In genomic region chr16:27404163-27404823, GRCh38 we compare ENCODE assay signal across 1 cellular context.
TF ChIP-seq lines count a peak whose summit lies in the region.

No MANE protein-coding gene starts in this region.

TF ChIP-seq in GM12878, 131 proteins besides CTCF, POLR2A, EP300 and RAD21 (continued from another document and continues in another):
- no peak for TF ChIP-seq PRDM15 (CRISPR knock-in tag; IDR thresholded peaks at IDR 0.05)
- TF ChIP-seq PBX3 (IDR thresholded peaks at IDR 0.05; ENCODE audit: insufficient replicate concordance, low read depth, low read length): no peak
- TF ChIP-seq CEBPZ (IDR thresholded peaks at IDR 0.05; ENCODE audit: low read depth, low read length): no peak
- no peak for TF ChIP-seq STAT1 (conservative IDR thresholded peaks at IDR 0.05)
- 0 out of 2 replicates have a peak, but pooled peaks have one; percentile 17 for TF ChIP-seq GATAD2B (conservative IDR thresholded peaks at IDR 0.05; ENCODE audit: low read depth)
- no peak for TF ChIP-seq BMI1 (IDR thresholded peaks at IDR 0.05; ENCODE audit: borderline replicate concordance)
- no peak for TF ChIP-seq CREB1 (IDR thresholded peaks at IDR 0.05; ENCODE audit: low read depth)
- no peak for TF ChIP-seq HSF1 (IDR thresholded peaks at IDR 0.05; ENCODE audit: low read depth, low read length)
- TF ChIP-seq MXI1 (IDR thresholded peaks at IDR 0.05; ENCODE audit: low read depth, low read length): no peak
- no peak for TF ChIP-seq NFIC (IDR thresholded peaks at IDR 0.05; ENCODE audit: low read depth, low read length)
- TF ChIP-seq IKZF2 (IDR thresholded peaks at IDR 0.05): peak; percentile 53 to 54; a peak in 3 of 4 replicates
- no peak for TF ChIP-seq HDAC6 (IDR thresholded peaks at IDR 0.05; ENCODE audit: unreplicated experiment)
- TF ChIP-seq BACH1 (IDR thresholded peaks at IDR 0.05; ENCODE audit: borderline replicate concordance): peak; percentile 47
- 0 out of 2 replicates have a peak, but pooled peaks have one; percentile 9 for TF ChIP-seq BCL11A (IDR thresholded peaks at IDR 0.05; ENCODE audit: low read depth, low read length)
- no peak for TF ChIP-seq SREBF1 (IDR thresholded peaks at IDR 0.05; ENCODE audit: low read length)
- TF ChIP-seq USF2 (IDR thresholded peaks at IDR 0.05; ENCODE audit: borderline replicate concordance, low read depth, low read length): no peak
- TF ChIP-seq ASH2L (IDR thresholded peaks at IDR 0.05; ENCODE audit: borderline replicate concordance, low read depth): no peak
- TF ChIP-seq KDM1A (IDR thresholded peaks at IDR 0.05; ENCODE audit: borderline replicate concordance): no peak
- no peak for TF ChIP-seq YBX1 (IDR thresholded peaks at IDR 0.05)
- TF ChIP-seq CEBPB (IDR thresholded peaks at IDR 0.05; ENCODE audit: borderline replicate concordance in 1 of 2, low read depth in 2 of 2, low read length in 2 of 2): no peak
- no peak for TF ChIP-seq RFX5 (IDR thresholded peaks at IDR 0.05; ENCODE audit: low read depth, low read length)
- peak; percentile 81 for TF ChIP-seq ATF7 (IDR thresholded peaks at IDR 0.05; ENCODE audit: low read depth)
- TF ChIP-seq E2F4 (IDR thresholded peaks at IDR 0.05; ENCODE audit: low read depth, low read length): no peak
- TF ChIP-seq ZBTB33 (IDR thresholded peaks at IDR 0.05): no peak
- no peak for TF ChIP-seq BRCA1 (IDR thresholded peaks at IDR 0.05; ENCODE audit: low read depth, low read length)
- no peak for TF ChIP-seq RBBP5 (conservative IDR thresholded peaks at IDR 0.05)
- no peak for TF ChIP-seq REST (IDR thresholded peaks at IDR 0.05; ENCODE audit: low read depth, low read length)
- no peak for TF ChIP-seq GABPA (IDR thresholded peaks at IDR 0.05; ENCODE audit: low read depth)
- TF ChIP-seq BCLAF1 (IDR thresholded peaks at IDR 0.05): peak; percentile 49; the same call in 1 of the 2 replicates
- no peak for TF ChIP-seq MAX (IDR thresholded peaks at IDR 0.05; ENCODE audit: low read depth, low read length)
- no peak for TF ChIP-seq EGR1 (IDR thresholded peaks at IDR 0.05; ENCODE audit: borderline replicate concordance in 1 of 2, low read depth in 2 of 2, low read length in 2 of 2)
- TF ChIP-seq NBN (IDR thresholded peaks at IDR 0.05): no peak
